In the genomic region with DNA sequence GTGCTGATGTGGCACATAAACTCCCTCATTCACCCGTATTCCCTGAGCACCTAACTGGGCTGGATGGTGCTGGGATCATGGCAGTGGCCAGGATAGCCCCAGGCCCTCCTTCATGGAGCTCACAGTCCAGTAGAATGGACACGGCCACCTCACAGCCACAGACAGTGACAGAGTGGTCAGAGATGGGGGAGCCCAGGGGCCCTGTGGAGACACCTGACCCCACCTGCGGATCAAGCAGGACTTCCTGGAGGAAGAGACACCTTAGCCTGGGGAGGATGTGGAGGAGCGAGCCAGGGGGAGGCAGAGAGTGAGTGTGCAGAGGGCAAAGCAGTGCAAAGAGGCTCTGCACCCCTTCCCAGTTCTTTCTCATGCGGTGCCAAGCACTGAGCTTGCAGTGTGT, we compare ENCODE assay signal across 38 cellular contexts. TPM values are rescaled to one million over a fixed set of nuclear protein-coding genes. Genes with fewer than 3 reads are reported as not detected.
"Had no signal": no experiment of that assay in that cellular context is flagged by ENCODE, and none has a peak within 500 bp of the region (broad histone marks: within the 10 kb centered on the region; RNA-seq: fewer than 3 reads in every experiment).

No MANE protein-coding gene starts in this region.

- H3K27ac ChIP-seq: adrenal gland, body of pancreas, esophagus muscularis mucosa, foreskin keratinocyte, gastrocnemius medialis, heart left ventricle, WERI-Rb-1 had no signal

- H3K27me3 ChIP-seq: adrenal gland, body of pancreas, esophagus muscularis mucosa, foreskin keratinocyte, gastrocnemius medialis, heart left ventricle had no signal

- DNase-seq: activated CD4-positive, alpha-beta memory T cell treated with anti-CD3 and anti-CD28 coated beads for 36 hours; activated CD4-positive, alpha-beta T cell treated with anti-CD3 and anti-CD28 coated beads for 36 hours; activated CD4-positive, alpha-beta T cell treated with anti-CD3 and anti-CD28 coated beads, Interleukin-2, amount 10 ng/mL, durations not matched to agents 24 days and 14 days; activated CD4-positive, CD25-positive, alpha-beta regulatory T cell; activated CD4-positive, CD25-positive, alpha-beta regulatory T cell treated with anti-CD3 and anti-CD28 coated beads, Interleukin-2, amount 50 U/mL, for 72 hours; activated CD8-positive, alpha-beta memory T cell treated with anti-CD3 and anti-CD28 coated beads, Interleukin-2, amount 10 ng/mL, durations not matched to agents 7 days and 5 days; activated CD8-positive, alpha-beta memory T cell treated with anti-CD3 and anti-CD28 coated beads, Interleukin-2, amount 50 U/mL, for 4 hours; activated CD8-positive, alpha-beta T cell treated with anti-CD3 and anti-CD28 coated beads, Interleukin-2, amount 10 ng/mL, durations not matched to agents 7 days and 5 days; activated effector memory CD4-positive, alpha-beta T cell treated with Interleukin-2 at 50 U/mL for 16 hours; activated gamma-delta T cell treated with Interleukin-2 at 50 U/mL for 16 hours; activated naive CD4-positive, alpha-beta T cell treated with anti-CD3 and anti-CD28 coated beads for 36 hours; activated naive CD8-positive, alpha-beta T cell treated with anti-CD3 and anti-CD28 coated beads, Interleukin-2, amount 50 U/mL, for 24 hours; activated T-cell treated with anti-CD3 and anti-CD28 coated beads, Interleukin-2, amount 50 U/mL, for 1 hour; activated T-cell treated with anti-CD3 and anti-CD28 coated beads, Interleukin-2, amount 50 U/mL, for 48 hours; adrenal gland; amygdala; aorta; body of pancreas; caudate nucleus; cortex of kidney; dermis blood vessel endothelial cell; effector CD4-positive, alpha-beta T cell; effector memory CD8-positive, alpha-beta T cell; erythroblast; foreskin keratinocyte; gastrocnemius medialis; glutamatergic neuron; heart left ventricle; T1000; WERI-Rb-1 had no signal

- H3K4me1 ChIP-seq: adrenal gland, body of pancreas, foreskin keratinocyte, gastrocnemius medialis had no signal

- H3K27me3 Mint-ChIP-seq: activated CD4-positive, alpha-beta memory T cell treated with anti-CD3 and anti-CD28 coated beads for 36 hours; activated CD4-positive, alpha-beta T cell treated with anti-CD3 and anti-CD28 coated beads for 36 hours; activated CD4-positive, alpha-beta T cell treated with anti-CD3 and anti-CD28 coated beads, Interleukin-2, amount 10 ng/mL, durations not matched to agents 24 days and 14 days; activated CD8-positive, alpha-beta memory T cell treated with anti-CD3 and anti-CD28 coated beads, Interleukin-2, amount 10 ng/mL, durations not matched to agents 7 days and 5 days; activated naive CD4-positive, alpha-beta T cell treated with anti-CD3 and anti-CD28 coated beads, Interleukin-2, amount 50 U/mL, for 24 hours; activated naive CD8-positive, alpha-beta T cell treated with anti-CD3 and anti-CD28 coated beads, Interleukin-2, amount 50 U/mL, for 24 hours; activated T-helper 17 cell treated with anti-CD3 and anti-CD28 coated beads, Interleukin-2, amount 50 U/mL, for 72 hours; effector memory CD8-positive, alpha-beta T cell had no signal

- H3K9me3 ChIP-seq: adrenal gland, body of pancreas, esophagus muscularis mucosa, gastrocnemius medialis, heart left ventricle had no signal

- ATAC-seq: activated CD4-positive, alpha-beta T cell treated with anti-CD3 and anti-CD28 coated beads for 36 hours; activated CD8-positive, alpha-beta memory T cell treated with anti-CD3 and anti-CD28 coated beads, Interleukin-2, amount 10 ng/mL, durations not matched to agents 7 days and 5 days; activated CD8-positive, alpha-beta T cell treated with anti-CD3 and anti-CD28 coated beads, Interleukin-2, amount 10 ng/mL, durations not matched to agents 7 days and 5 days; activated naive CD8-positive, alpha-beta T cell treated with anti-CD3 and anti-CD28 coated beads, Interleukin-2, amount 50 U/mL, for 24 hours; activated T-helper 17 cell treated with anti-CD3 and anti-CD28 coated beads, Interleukin-2, amount 50 U/mL, for 72 hours; body of pancreas; effector memory CD8-positive, alpha-beta T cell; foreskin keratinocyte; gastrocnemius medialis; heart left ventricle had no signal

- H3K4me3 Mint-ChIP-seq: activated CD4-positive, alpha-beta memory T cell treated with anti-CD3 and anti-CD28 coated beads for 36 hours; activated CD4-positive, alpha-beta T cell treated with anti-CD3 and anti-CD28 coated beads for 36 hours; activated CD4-positive, alpha-beta T cell treated with anti-CD3 and anti-CD28 coated beads, Interleukin-2, amount 10 ng/mL, durations not matched to agents 24 days and 14 days; activated CD8-positive, alpha-beta memory T cell treated with anti-CD3 and anti-CD28 coated beads, Interleukin-2, amount 10 ng/mL, durations not matched to agents 7 days and 5 days; activated CD8-positive, alpha-beta T cell treated with anti-CD3 and anti-CD28 coated beads, Interleukin-2, amount 10 ng/mL, durations not matched to agents 7 days and 5 days; activated naive CD4-positive, alpha-beta T cell treated with anti-CD3 and anti-CD28 coated beads for 36 hours; activated naive CD4-positive, alpha-beta T cell treated with anti-CD3 and anti-CD28 coated beads, Interleukin-2, amount 50 U/mL, for 24 hours; activated naive CD8-positive, alpha-beta T cell treated with anti-CD3 and anti-CD28 coated beads, Interleukin-2, amount 50 U/mL, for 24 hours; activated T-helper 17 cell treated with anti-CD3 and anti-CD28 coated beads, Interleukin-2, amount 50 U/mL, for 72 hours; effector memory CD8-positive, alpha-beta T cell; T-helper 1 cell treated with Interleukin-12 subunit alpha and Interleukin-12 subunit beta and Interleukin-4 antibody, amounts not matched to agents 30 μg/mL and 1 μg/mL, for 36 hours; T-helper 2 cell treated with Interferon-gamma antibody and Interleukin-4, amounts not matched to agents 5 μg/mL and 100 μg/mL, for 36 hours had no signal

- H3K4me3 ChIP-seq: adrenal gland, body of pancreas, esophagus muscularis mucosa, gastrocnemius medialis, heart left ventricle had no signal

- H3K27ac Mint-ChIP-seq: activated CD4-positive, alpha-beta memory T cell treated with anti-CD3 and anti-CD28 coated beads for 36 hours; activated CD4-positive, alpha-beta T cell treated with anti-CD3 and anti-CD28 coated beads for 36 hours; activated CD4-positive, alpha-beta T cell treated with anti-CD3 and anti-CD28 coated beads, Interleukin-2, amount 10 ng/mL, durations not matched to agents 24 days and 14 days; activated CD8-positive, alpha-beta memory T cell treated with anti-CD3 and anti-CD28 coated beads, Interleukin-2, amount 10 ng/mL, durations not matched to agents 7 days and 5 days; activated CD8-positive, alpha-beta T cell treated with anti-CD3 and anti-CD28 coated beads, Interleukin-2, amount 10 ng/mL, durations not matched to agents 7 days and 5 days; activated naive CD4-positive, alpha-beta T cell treated with anti-CD3 and anti-CD28 coated beads for 36 hours; activated naive CD4-positive, alpha-beta T cell treated with anti-CD3 and anti-CD28 coated beads, Interleukin-2, amount 50 U/mL, for 24 hours; activated naive CD8-positive, alpha-beta T cell treated with anti-CD3 and anti-CD28 coated beads, Interleukin-2, amount 50 U/mL, for 24 hours; activated T-helper 17 cell treated with anti-CD3 and anti-CD28 coated beads, Interleukin-2, amount 50 U/mL, for 72 hours; T-helper 1 cell treated with Interleukin-12 subunit alpha and Interleukin-12 subunit beta and Interleukin-4 antibody, amounts not matched to agents 30 μg/mL and 1 μg/mL, for 36 hours; T-helper 2 cell treated with Interferon-gamma antibody and Interleukin-4, amounts not matched to agents 5 μg/mL and 100 μg/mL, for 36 hours had no signal

- H3K4me1 Mint-ChIP-seq: activated naive CD4-positive, alpha-beta T cell treated with anti-CD3 and anti-CD28 coated beads, Interleukin-2, amount 50 U/mL, for 24 hours had no signal

- FAIRE-seq: colon had no signal

- H3K9me3 Mint-ChIP-seq: activated CD4-positive, alpha-beta memory T cell treated with anti-CD3 and anti-CD28 coated beads for 36 hours; activated CD4-positive, alpha-beta T cell treated with anti-CD3 and anti-CD28 coated beads, Interleukin-2, amount 10 ng/mL, durations not matched to agents 24 days and 14 days; activated naive CD4-positive, alpha-beta T cell treated with anti-CD3 and anti-CD28 coated beads for 36 hours; activated naive CD4-positive, alpha-beta T cell treated with anti-CD3 and anti-CD28 coated beads, Interleukin-2, amount 50 U/mL, for 24 hours; activated naive CD8-positive, alpha-beta T cell treated with anti-CD3 and anti-CD28 coated beads, Interleukin-2, amount 50 U/mL, for 24 hours; activated T-helper 17 cell treated with anti-CD3 and anti-CD28 coated beads, Interleukin-2, amount 50 U/mL, for 72 hours; effector memory CD8-positive, alpha-beta T cell; T-helper 1 cell treated with Interleukin-12 subunit alpha and Interleukin-12 subunit beta and Interleukin-4 antibody, amounts not matched to agents 30 μg/mL and 1 μg/mL, for 36 hours; T-helper 2 cell treated with Interferon-gamma antibody and Interleukin-4, amounts not matched to agents 5 μg/mL and 100 μg/mL, for 36 hours had no signal

RNA-seq across cellular contexts. Expression of a gene that starts 21.1 kb away (rescaled TPM):
- total RNA-seq: activated CD4-positive, alpha-beta memory T cell treated with anti-CD3 and anti-CD28 coated beads for 36 hours; activated CD4-positive, alpha-beta T cell treated with anti-CD3 and anti-CD28 coated beads for 36 hours; activated CD4-positive, alpha-beta T cell treated with anti-CD3 and anti-CD28 coated beads, Interleukin-2, amount 10 ng/mL, durations not matched to agents 24 days and 14 days; activated CD8-positive, alpha-beta memory T cell treated with anti-CD3 and anti-CD28 coated beads for 36 hours; activated CD8-positive, alpha-beta memory T cell treated with anti-CD3 and anti-CD28 coated beads, Interleukin-2, amount 10 ng/mL, durations not matched to agents 7 days and 5 days; activated naive CD4-positive, alpha-beta T cell treated with anti-CD3 and anti-CD28 coated beads for 36 hours; activated T-helper 17 cell treated with anti-CD3 and anti-CD28 coated beads, Interleukin-2, amount 50 U/mL, for 72 hours; adrenal gland; aorta; body of pancreas; chondrocyte; dermis blood vessel endothelial cell; esophagus muscularis mucosa; foreskin keratinocyte; gastrocnemius medialis; heart left ventricle had no signal
- polyA plus RNA-seq: adrenal gland, aorta, foreskin keratinocyte, heart left ventricle had no signal
